In the genomic region with DNA sequence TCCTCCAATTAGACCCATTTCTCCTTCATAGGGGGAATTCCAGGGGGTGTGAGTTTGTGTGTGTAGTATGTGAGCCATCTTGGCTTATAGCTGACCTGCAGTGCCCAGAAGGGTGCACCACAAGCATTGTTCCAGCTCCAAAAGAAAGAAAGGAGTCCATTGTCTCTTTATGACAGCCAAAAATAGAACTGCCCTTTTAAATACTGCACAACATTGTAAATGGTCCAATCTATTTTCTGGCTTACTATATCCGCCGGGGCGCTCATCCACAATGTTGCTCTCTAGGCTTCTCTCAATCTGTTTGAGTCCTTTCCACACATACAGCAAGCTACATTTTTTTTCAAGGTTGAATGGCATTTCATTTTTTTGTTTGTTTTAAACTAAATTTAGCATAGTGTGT, we compare ENCODE assay signal across 20 cellular contexts.
"Had no signal": no experiment of that assay in that cellular context is flagged by ENCODE, and none has a peak within 500 bp of the region (broad histone marks: within the 10 kb centered on the region; RNA-seq: fewer than 3 reads in every experiment).

No MANE protein-coding gene starts in this region.

- H3K4me1 Mint-ChIP-seq: activated CD4-positive, alpha-beta memory T cell treated with anti-CD3 and anti-CD28 coated beads, Interleukin-2, amount 10 ng/mL, durations not matched to agents 7 days and 5 days; activated CD4-positive, alpha-beta T cell treated with anti-CD3 and anti-CD28 coated beads, Interleukin-2, amount 10 ng/mL, durations not matched to agents 24 days and 14 days; activated naive CD4-positive, alpha-beta T cell treated with anti-CD3 and anti-CD28 coated beads, Interleukin-2, amount 10 ng/mL, durations not matched to agents 7 days and 5 days; naive thymus-derived CD8-positive, alpha-beta T cell; stimulated activated effector memory CD8-positive, alpha-beta T cell treated with anti-CD3 and anti-CD28 coated beads, Interleukin-12 subunit alpha, Interleukin-12 subunit beta, amount 100 ng/mL, for 72 hours; stimulated activated naive CD8-positive, alpha-beta T cell treated with anti-CD3 and anti-CD28 coated beads, Interleukin-15, amount 100 ng/mL, for 72 hours had no signal

- DNase-seq: activated CD4-positive, alpha-beta memory T cell treated with anti-CD3 and anti-CD28 coated beads, Interleukin-2, amount 10 ng/mL, durations not matched to agents 7 days and 5 days; activated CD4-positive, alpha-beta T cell treated with anti-CD3 and anti-CD28 coated beads, Interleukin-2, amount 10 ng/mL, durations not matched to agents 24 days and 14 days; activated effector memory CD4-positive, alpha-beta T cell treated with Interleukin-2 at 50 U/mL for 16 hours; activated naive CD4-positive, alpha-beta T cell treated with anti-CD3 and anti-CD28 coated beads, Interleukin-2, amount 10 ng/mL, durations not matched to agents 7 days and 5 days; activated T-cell treated with anti-CD3 and anti-CD28 coated beads, Interleukin-2, amount 50 U/mL, for 72 hours; cerebellar nuclear complex; cortex of kidney; foreskin fibroblast; glutamatergic neuron; kidney glomerular epithelial cell; left ventricle myocardium inferior; mammary epithelial cell; naive thymus-derived CD8-positive, alpha-beta T cell; ovary; right lobe of liver; stimulated activated CD4-positive, alpha-beta T cell treated with anti-CD3 and anti-CD28 coated beads, Interleukin-2, amount 100 ng/mL, for 24 hours; stimulated activated naive CD8-positive, alpha-beta T cell treated with anti-CD3 and anti-CD28 coated beads, Interleukin-15, amount 100 ng/mL, for 72 hours had no signal

- H3K36me3 Mint-ChIP-seq: activated naive CD4-positive, alpha-beta T cell treated with anti-CD3 and anti-CD28 coated beads, Interleukin-2, amount 10 ng/mL, durations not matched to agents 7 days and 5 days; mesothelial cell of epicardium; naive thymus-derived CD8-positive, alpha-beta T cell; stimulated activated effector memory CD8-positive, alpha-beta T cell treated with anti-CD3 and anti-CD28 coated beads, Interleukin-12 subunit alpha, Interleukin-12 subunit beta, amount 100 ng/mL, for 72 hours had no signal

- H3K27me3 Mint-ChIP-seq: activated CD4-positive, alpha-beta memory T cell treated with anti-CD3 and anti-CD28 coated beads, Interleukin-2, amount 10 ng/mL, durations not matched to agents 7 days and 5 days; activated CD4-positive, alpha-beta T cell treated with anti-CD3 and anti-CD28 coated beads, Interleukin-2, amount 10 ng/mL, durations not matched to agents 24 days and 14 days; activated naive CD4-positive, alpha-beta T cell treated with anti-CD3 and anti-CD28 coated beads, Interleukin-2, amount 10 ng/mL, durations not matched to agents 7 days and 5 days; stimulated activated naive CD8-positive, alpha-beta T cell treated with anti-CD3 and anti-CD28 coated beads, Interleukin-15, amount 100 ng/mL, for 72 hours had no signal

- H3K27ac Mint-ChIP-seq: activated CD4-positive, alpha-beta memory T cell treated with anti-CD3 and anti-CD28 coated beads, Interleukin-2, amount 10 ng/mL, durations not matched to agents 7 days and 5 days; activated CD4-positive, alpha-beta T cell treated with anti-CD3 and anti-CD28 coated beads, Interleukin-2, amount 10 ng/mL, durations not matched to agents 24 days and 14 days; activated naive CD4-positive, alpha-beta T cell treated with anti-CD3 and anti-CD28 coated beads, Interleukin-2, amount 10 ng/mL, durations not matched to agents 7 days and 5 days; activated T-cell treated with anti-CD3 and anti-CD28 coated beads, Interleukin-2, amount 50 U/mL, for 72 hours; mesothelial cell of epicardium; stimulated activated effector memory CD8-positive, alpha-beta T cell treated with anti-CD3 and anti-CD28 coated beads, Interleukin-12 subunit alpha, Interleukin-12 subunit beta, amount 100 ng/mL, for 72 hours; stimulated activated naive CD8-positive, alpha-beta T cell treated with anti-CD3 and anti-CD28 coated beads, Interleukin-15, amount 100 ng/mL, for 72 hours; T-helper 2 cell treated with Interferon-gamma antibody and Interleukin-4, amounts not matched to agents 5 μg/mL and 100 μg/mL, for 36 hours had no signal

- H3K9me3 Mint-ChIP-seq: activated CD4-positive, alpha-beta memory T cell treated with anti-CD3 and anti-CD28 coated beads, Interleukin-2, amount 10 ng/mL, durations not matched to agents 7 days and 5 days; activated CD4-positive, alpha-beta T cell treated with anti-CD3 and anti-CD28 coated beads, Interleukin-2, amount 10 ng/mL, durations not matched to agents 24 days and 14 days; activated naive CD4-positive, alpha-beta T cell treated with anti-CD3 and anti-CD28 coated beads, Interleukin-2, amount 10 ng/mL, durations not matched to agents 7 days and 5 days; activated T-cell treated with anti-CD3 and anti-CD28 coated beads, Interleukin-2, amount 50 U/mL, for 72 hours; mesothelial cell of epicardium; stimulated activated effector memory CD8-positive, alpha-beta T cell treated with anti-CD3 and anti-CD28 coated beads, Interleukin-12 subunit alpha, Interleukin-12 subunit beta, amount 100 ng/mL, for 72 hours; stimulated activated naive CD8-positive, alpha-beta T cell treated with anti-CD3 and anti-CD28 coated beads, Interleukin-15, amount 100 ng/mL, for 72 hours; T-helper 2 cell treated with Interferon-gamma antibody and Interleukin-4, amounts not matched to agents 5 μg/mL and 100 μg/mL, for 36 hours had no signal

- H3K4me3 Mint-ChIP-seq: activated CD4-positive, alpha-beta memory T cell treated with anti-CD3 and anti-CD28 coated beads, Interleukin-2, amount 10 ng/mL, durations not matched to agents 7 days and 5 days; activated CD4-positive, alpha-beta T cell treated with anti-CD3 and anti-CD28 coated beads, Interleukin-2, amount 10 ng/mL, durations not matched to agents 24 days and 14 days; activated naive CD4-positive, alpha-beta T cell treated with anti-CD3 and anti-CD28 coated beads, Interleukin-2, amount 10 ng/mL, durations not matched to agents 7 days and 5 days; activated T-cell treated with anti-CD3 and anti-CD28 coated beads, Interleukin-2, amount 50 U/mL, for 72 hours; mesothelial cell of epicardium; naive thymus-derived CD8-positive, alpha-beta T cell; stimulated activated effector memory CD8-positive, alpha-beta T cell treated with anti-CD3 and anti-CD28 coated beads, Interleukin-12 subunit alpha, Interleukin-12 subunit beta, amount 100 ng/mL, for 72 hours; stimulated activated naive CD8-positive, alpha-beta T cell treated with anti-CD3 and anti-CD28 coated beads, Interleukin-15, amount 100 ng/mL, for 72 hours; T-helper 2 cell treated with Interferon-gamma antibody and Interleukin-4, amounts not matched to agents 5 μg/mL and 100 μg/mL, for 36 hours had no signal
